ENCODE assay signal across 12 cellular contexts in the genomic region with DNA sequence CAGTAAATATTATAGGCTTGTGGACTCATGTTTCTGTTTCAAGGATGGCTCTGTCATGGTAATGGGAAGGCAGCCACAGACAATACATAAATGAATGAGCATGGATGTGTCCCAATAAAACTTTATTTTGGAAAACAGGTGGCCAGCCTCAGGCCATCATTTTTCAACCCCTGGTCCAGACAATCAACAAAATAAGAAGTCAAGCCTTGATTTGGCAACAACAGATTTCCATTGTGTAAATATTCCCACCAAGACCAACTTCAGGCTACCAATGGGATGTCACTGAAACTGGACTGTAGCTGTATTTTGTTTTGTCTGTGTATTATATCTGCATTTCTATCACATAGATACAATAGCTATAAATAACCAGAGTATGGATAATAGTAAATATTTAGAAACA. TPM values are rescaled to one million over a fixed set of nuclear protein-coding genes. Genes with fewer than 3 reads are reported as not detected.
"Had no signal": no experiment of that assay in that cellular context is flagged by ENCODE, and none has a peak within 500 bp of the region (broad histone marks: within the 10 kb centered on the region; RNA-seq: fewer than 3 reads in every experiment).

No MANE protein-coding gene starts in this region.

- H3K27ac ChIP-seq: GM23248, HL-60 had no signal

- H3K9ac ChIP-seq: GM23248 had no signal

- H3K36me3 ChIP-seq: HAP-1 had no signal

- H3K4me3 ChIP-seq: GM23248, HAP-1 had no signal

- H3K27me3 Mint-ChIP-seq: IgD-negative memory B cell had no signal

- H3K9me3 Mint-ChIP-seq: HFFc6, IgD-negative memory B cell had no signal

- ATAC-seq: HCT116, HepG2 had no signal

- H3K4me1 ChIP-seq: HAP-1 had no signal

- FAIRE-seq: HepG2 had no signal

- DNase-seq: GM23248, GOT3, H7, HFFc6, KG1 had no signal

- H2AFZ ChIP-seq: GM23248 had no signal

- H3K27ac Mint-ChIP-seq: HFFc6, IgD-negative memory B cell had no signal

- H3K9me3 ChIP-seq: HAP-1 had no signal

- H3K4me3 Mint-ChIP-seq: HFFc6, IgD-negative memory B cell had no signal

RNA-seq across cellular contexts. Expression of gene RLN1, which starts 20.7 kb away (rescaled TPM):
- total RNA-seq: GM23248, H4, HepG2, HFFc6, HT1080 had no signal
- polyA plus RNA-seq: GM23248, HepG2 had no signal

RNA-seq across cellular contexts. Expression of gene RLN2, which starts 55.8 kb away (rescaled TPM):
- total RNA-seq: GM23248, H4, HepG2, HFFc6, HT1080 had no signal
- polyA plus RNA-seq: GM23248, HepG2 had no signal
